ENCODE assay signal across 6 cellular contexts in genomic region chr12:8096516-8096915, GRCh38. TPM values are rescaled to one million over a fixed set of nuclear protein-coding genes. Genes with fewer than 3 reads are reported as not detected.
"Had no signal": no experiment of that assay in that cellular context is flagged by ENCODE, and none has a peak within 500 bp of the region (broad histone marks: within the 10 kb centered on the region; RNA-seq: fewer than 3 reads in every experiment).

No MANE protein-coding gene starts in this region.

RNA-seq across cellular contexts. Expression of gene CLEC4A, which starts 26.9 kb away (rescaled TPM):
- total RNA-seq: gastrocnemius medialis, glomerular endothelial cell, lung microvascular endothelial cell, skeletal muscle tissue had no signal

RNA-seq across cellular contexts. Expression of gene C3AR1, which starts 30.4 kb away (rescaled TPM):
- total RNA-seq: endodermal cell, glomerular endothelial cell, lung microvascular endothelial cell, mesothelial cell of epicardium had no signal
